Comparison of ENCODE assay signal across 27 cellular contexts in the genomic region with DNA sequence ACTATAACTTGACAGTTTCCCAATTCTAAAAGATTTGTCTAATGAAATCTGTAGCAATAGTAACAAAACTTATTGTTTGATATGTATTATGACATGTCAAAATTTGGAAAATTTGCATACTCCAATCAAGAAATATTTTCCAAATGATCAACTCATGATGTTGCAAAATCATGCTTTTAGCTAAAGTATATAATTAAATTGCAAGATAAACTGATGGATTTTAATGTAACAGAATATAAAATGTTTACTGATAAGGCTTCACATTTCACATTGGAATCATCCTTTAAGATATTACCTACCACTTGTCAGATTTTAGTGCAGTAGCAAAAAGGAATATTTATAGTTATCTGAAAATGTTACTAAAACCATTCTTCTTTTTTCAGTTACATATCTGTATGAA.
"Had no signal": no experiment of that assay in that cellular context is flagged by ENCODE, and none has a peak within 500 bp of the region (broad histone marks: within the 10 kb centered on the region; RNA-seq: fewer than 3 reads in every experiment).

No MANE protein-coding gene starts in this region.

- H3K4me2 ChIP-seq: hepatocyte had no signal

- H3K4me1 ChIP-seq: colonic mucosa, esophagus muscularis mucosa, esophagus squamous epithelium, foreskin keratinocyte, gastrocnemius medialis, gastroesophageal sphincter, heart left ventricle, heart right ventricle had no signal

- DNase-seq: colonic mucosa; cortex of kidney; dermis blood vessel endothelial cell; dorsolateral prefrontal cortex; effector CD4-positive, alpha-beta T cell; effector CD8-positive, alpha-beta T cell; effector memory CD4-positive, alpha-beta T cell; effector memory CD8-positive, alpha-beta T cell; endodermal cell; erythroblast; esophagus squamous epithelium; foreskin fibroblast; foreskin keratinocyte; foreskin melanocyte; gastrocnemius medialis; glutamatergic neuron; head of caudate nucleus; heart left ventricle; heart right ventricle had no signal

- H3K36me3 ChIP-seq: colonic mucosa, esophagus muscularis mucosa, esophagus squamous epithelium, gastrocnemius medialis, gastroesophageal sphincter, heart left ventricle, heart right ventricle had no signal

- H3K9me3 ChIP-seq: colonic mucosa, esophagus muscularis mucosa, esophagus squamous epithelium, gastrocnemius medialis, gastroesophageal sphincter, heart left ventricle had no signal

- H3K27ac ChIP-seq: colonic mucosa, coronary artery, dorsolateral prefrontal cortex, epithelial cell of prostate, esophagus muscularis mucosa, esophagus squamous epithelium, foreskin keratinocyte, gastrocnemius medialis, gastroesophageal sphincter, heart left ventricle, heart right ventricle, hepatocyte had no signal

- H3K4me3 ChIP-seq: colonic mucosa, coronary artery, dorsolateral prefrontal cortex, esophagus muscularis mucosa, esophagus squamous epithelium, gastrocnemius medialis, gastroesophageal sphincter, heart left ventricle, heart right ventricle, hepatocyte had no signal

- H3K79me2 ChIP-seq: hepatocyte had no signal

- H2AFZ ChIP-seq: hepatocyte had no signal

- FAIRE-seq: endothelial cell of umbilical vein, frontal cortex had no signal

- ATAC-seq: effector memory CD8-positive, alpha-beta T cell; esophagus mucosa; foreskin keratinocyte; gastrocnemius medialis; gastroesophageal sphincter; heart left ventricle; heart right ventricle had no signal

- H3K27me3 ChIP-seq: colonic mucosa, dorsolateral prefrontal cortex, esophagus muscularis mucosa, esophagus squamous epithelium, foreskin keratinocyte, gastrocnemius medialis, gastroesophageal sphincter, heart left ventricle, heart right ventricle, hepatocyte had no signal
